14 cellular contexts compared by ENCODE assay signal in the genomic region with DNA sequence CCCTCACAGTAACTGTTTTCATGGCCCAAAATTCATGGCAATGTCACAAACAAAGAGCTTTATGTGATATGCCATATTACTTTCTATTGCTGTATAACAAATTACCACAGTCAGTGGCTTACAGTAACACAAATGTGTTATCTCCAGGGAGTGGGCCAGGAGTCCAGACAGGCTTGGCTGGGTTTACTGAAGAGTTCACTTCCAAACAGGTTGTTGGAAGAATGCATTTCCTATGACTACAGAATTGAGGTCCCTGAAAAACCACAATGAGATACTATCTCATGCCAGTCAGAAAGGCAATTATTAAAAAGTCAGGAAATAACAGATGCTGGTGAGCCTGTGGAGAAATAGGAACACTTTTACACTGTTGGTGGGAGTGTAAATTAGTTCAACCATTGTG.
DNase-seq lines count a peak whose midpoint lies in the region; ATAC-seq and TF ChIP-seq lines count a peak whose summit lies in the region.
"Had no signal": no experiment of that assay in that cellular context is flagged by ENCODE, and none has a peak within 500 bp of the region (broad histone marks: within the 10 kb centered on the region; RNA-seq: fewer than 3 reads in every experiment).

No MANE protein-coding gene starts in this region.

- dilution Hi-C loops in mammary epithelial cell (cut with HindIII; ENCODE audit: low sequenced_read_pairs) = no loop called here

- H3K79me2 ChIP-seq in DND-41 (ENCODE audit: insufficient read depth, low read length) (no peaks in the 10 kb centered on the region), mammary epithelial cell (ENCODE audit: insufficient read depth, low read length) (no peaks in the 10 kb centered on the region), smooth muscle cell (ENCODE audit: low read depth) (no peaks in the 10 kb centered on the region)

- no peak overlapping the region for H3K4me2 ChIP-seq in DND-41 (ENCODE audit: insufficient read depth, low read length)
- H3K4me2 ChIP-seq in mammary epithelial cell (ENCODE audit: insufficient read depth, low read depth, low read length) = peak overlapping the region; percentile 76
- H3K4me2 ChIP-seq in smooth muscle cell = no peak overlapping the region
- H3K4me2 ChIP-seq: BLaER1 treated with 17β-estradiol and CSF1 and Interleukin-3, amounts not matched to agents 10 nM and 100 nM had no signal

- H3K27me3 ChIP-seq in DND-41 (ENCODE audit: insufficient read depth, low read length, poor library complexity) = no peaks in the 10 kb centered on the region
- no peaks in the 10 kb centered on the region for H3K27me3 ChIP-seq in mammary epithelial cell (ENCODE audit: insufficient read depth, low read length)
- peaks cover 5% of the 10 kb centered on the region for H3K27me3 ChIP-seq in smooth muscle cell (ENCODE audit: low read depth)
- H3K27me3 ChIP-seq: BLaER1 treated with 17β-estradiol and CSF1 and Interleukin-3, amounts not matched to agents 10 nM and 100 nM had no signal

- 0 out of 2 replicates have a peak overlapping the region, but pooled peaks have one; percentile 24 for H3K27ac ChIP-seq in DND-41 (ENCODE audit: low read length)
- peak overlapping the region; percentile 12 for H3K27ac ChIP-seq in mammary epithelial cell (ENCODE audit: insufficient read depth, low read depth, low read length)
- H3K27ac ChIP-seq in smooth muscle cell (ENCODE audit: low read depth) = peak overlapping the region; percentile 6
- H3K27ac ChIP-seq: BLaER1 treated with 17β-estradiol and CSF1 and Interleukin-3, amounts not matched to agents 10 nM and 100 nM had no signal

- H3K4me3 ChIP-seq in DND-41 (ENCODE audit: low read depth in 1 of 2, low read length in 2 of 2) = no peak overlapping the region
- H3K4me3 ChIP-seq in mammary epithelial cell (replicated peaks in 1 of 3; ENCODE audit: insufficient read depth in 1 of 3, low read depth in 2 of 3, low read length in 3 of 3) = no peak overlapping the region
- H3K4me3 ChIP-seq in smooth muscle cell = no peak overlapping the region
- H3K4me3 ChIP-seq: BLaER1 treated with 17β-estradiol and CSF1 and Interleukin-3, amounts not matched to agents 10 nM and 100 nM had no signal

- intact Hi-C loops in mammary epithelial cell (cut with micrococcal nuclease) = no loop called here
- intact Hi-C loops in left colon (cut with DNase I, micrococcal nuclease) = no loop called here

- H3K9ac ChIP-seq in DND-41 (ENCODE audit: low read depth, low read length) (no peak overlapping the region), mammary epithelial cell (ENCODE audit: insufficient read depth, low read length) (no peak overlapping the region), smooth muscle cell (ENCODE audit: low read depth) (no peak overlapping the region)
- H3K9ac ChIP-seq: BLaER1 treated with 17β-estradiol and CSF1 and Interleukin-3, amounts not matched to agents 10 nM and 100 nM had no signal

- no peaks in the 10 kb centered on the region for H3K36me3 ChIP-seq in DND-41 (ENCODE audit: insufficient read depth, low read length)
- H3K36me3 ChIP-seq in mammary epithelial cell (ENCODE audit: insufficient read depth, low read length) = no peaks in the 10 kb centered on the region
- H3K36me3 ChIP-seq in smooth muscle cell (ENCODE audit: low read depth) = no peaks in the 10 kb centered on the region
- H3K36me3 ChIP-seq: BLaER1 treated with 17β-estradiol and CSF1 and Interleukin-3, amounts not matched to agents 10 nM and 100 nM had no signal

- TF ChIP-seq CTCF in DND-41 (IDR thresholded peaks at IDR 0.05; ENCODE audit: borderline replicate concordance, extremely low read depth, low read length, poor library complexity, severe bottlenecking) (no peak), mammary epithelial cell (conservative IDR thresholded peaks at IDR 0.05 in 1 of 2, IDR thresholded peaks at IDR 0.05 in 1 of 2; ENCODE audit: extremely low read depth in 1 of 2, insufficient read depth in 1 of 2, low read depth in 1 of 2, low read length in 2 of 2) (no peak), smooth muscle cell (IDR thresholded peaks at IDR 0.05; ENCODE audit: borderline replicate concordance, insufficient read depth, poor library complexity, severe bottlenecking) (no peak)

- H3K9me3 ChIP-seq in DND-41 (ENCODE audit: insufficient read depth, low read length, severe bottlenecking) = no peaks in the 10 kb centered on the region
- no peaks in the 10 kb centered on the region for H3K9me3 ChIP-seq in mammary epithelial cell (replicated peaks; ENCODE audit: insufficient read depth, low read length)
- no peaks in the 10 kb centered on the region for H3K9me3 ChIP-seq in smooth muscle cell (replicated peaks; ENCODE audit: low read depth)
- H3K9me3 ChIP-seq: BLaER1 treated with 17β-estradiol and CSF1 and Interleukin-3, amounts not matched to agents 10 nM and 100 nM had no signal

- ATAC-seq in DND-41 (ENCODE audit: insufficient read depth, low read depth) (peak; percentile 63), left colon (no peak)

- H4K20me1 ChIP-seq in DND-41 (ENCODE audit: insufficient read depth, low read length) (no peaks in the 10 kb centered on the region), mammary epithelial cell (ENCODE audit: insufficient read depth, low read length) (no peaks in the 10 kb centered on the region), smooth muscle cell (ENCODE audit: low read depth) (no peaks in the 10 kb centered on the region)
- H4K20me1 ChIP-seq: BLaER1 treated with 17β-estradiol and CSF1 and Interleukin-3, amounts not matched to agents 10 nM and 100 nM had no signal

- in situ Hi-C loops in mammary epithelial cell (cut with MboI; ENCODE audit: low sequenced_read_pairs in 2 of 2) = no loop called here

- H3K4me1 ChIP-seq in DND-41 (ENCODE audit: insufficient read depth, low read length) = peaks cover 11% of the 10 kb centered on the region
- H3K4me1 ChIP-seq in mammary epithelial cell (ENCODE audit: insufficient read depth, low read length) = peaks cover 25% of the 10 kb centered on the region
- H3K4me1 ChIP-seq in smooth muscle cell (ENCODE audit: low read depth) = no peaks in the 10 kb centered on the region

- H2AFZ ChIP-seq in DND-41 (ENCODE audit: low read depth, low read length) = no peak overlapping the region
- no peak overlapping the region for H2AFZ ChIP-seq in mammary epithelial cell (ENCODE audit: low read depth, low read length)
- no peak overlapping the region for H2AFZ ChIP-seq in smooth muscle cell (ENCODE audit: low read depth)

- DNase-seq in DND-41 (no peak), mammary epithelial cell (peak; percentile 88), iris pigment epithelial cell (ENCODE audit: low read depth) (peak; percentile 0), smooth muscle cell (lab: John Stamatoyannopoulos, UW; ENCODE audit: unreplicated experiment) (no peak), left colon (no peak), RPMI8226 (no peak), NCI-H1436 treated with DMSO at 0.1 percent for 48 hours (lab: John Stamatoyannopoulos, UW) (no peak)
- DNase-seq: 8988T; ACHN; CD4-positive, CD25-positive, alpha-beta regulatory T cell; DMS53; HCEC 1CT; HFFc6 had no signal

- CTCF ChIA-PET in mammary epithelial cell (lab: Charles Lee; ENCODE audit: low non-redundant PET) = no interaction called here

- no TSS peak for BruUV-seq in mammary epithelial cell (replicated peaks; lab: Mats Ljungman, UMichigan)

- H3F3A ChIP-seq in smooth muscle cell (ENCODE audit: low read depth) = no peaks in the 10 kb centered on the region

Comparison
In these comparisons a context has a peak if more than half of its experiments do, and no peak if none do; other contexts are left out.
1. DNase-seq: peak in mammary epithelial cell (single experiment) and iris pigment epithelial cell (single experiment); none in DND-41 (single experiment), smooth muscle cell (single experiment), left colon (0 of 2), RPMI8226 (single experiment) and NCI-H1436 treated with DMSO at 0.1 percent for 48 hours (single experiment).
2. Peak in every context shown above with its lines, with median percentiles within 50 percentile points of each other: H3K27ac ChIP-seq.